8 cellular contexts compared by ENCODE assay signal in genomic region chr12:122886851-122887816, GRCh38. TPM values are rescaled to one million over a fixed set of nuclear protein-coding genes. Genes with fewer than 3 reads are reported as not detected.
DNase-seq lines count a peak whose midpoint lies in the region; ATAC-seq and TF ChIP-seq lines count a peak whose summit lies in the region.

No MANE protein-coding gene starts in this region.

- peak overlapping the region; percentile 53 for H3K4me3 ChIP-seq in MM.1S (ENCODE audit: low read length)

- H4K20me1 ChIP-seq in H9 (ENCODE audit: control insufficient read depth, insufficient read depth, insufficient read length) (no peaks in the 10 kb centered on the region), MM.1S (ENCODE audit: insufficient read depth, low read length) (no peaks in the 10 kb centered on the region; the same call in none of the 2 replicates)

- peaks cover 2% of the 10 kb centered on the region for H3K79me1 ChIP-seq in H9 (ENCODE audit: insufficient read depth, low read depth, low read length, poor library complexity, severe bottlenecking)

- H3T11ph ChIP-seq in H9 (ENCODE audit: low read length): no peak overlapping the region

- H3K9ac ChIP-seq in H9 (ENCODE audit: extremely low read depth, insufficient read length, low read length): no peak overlapping the region
- H3K9ac ChIP-seq in MM.1S (ENCODE audit: low read length): peak overlapping the region; percentile 100

- H4K5ac ChIP-seq in H9 (ENCODE audit: insufficient read length, low read depth, low read length): no peak overlapping the region

- no peak overlapping the region for H2BK15ac ChIP-seq in H9 (ENCODE audit: low read depth, low read length)

- H3K9me3 ChIP-seq in H9 (ENCODE audit: control insufficient read depth, low read depth, low read length) (no peaks in the 10 kb centered on the region), MM.1S (replicated peaks; ENCODE audit: insufficient read depth, low read length) (no peaks in the 10 kb centered on the region)

- no peak overlapping the region for H2BK5ac ChIP-seq in H9 (ENCODE audit: insufficient read length, low read length)

- H3K14ac ChIP-seq in H9 (ENCODE audit: insufficient read depth, low read length): no peak overlapping the region

- no CpG with 5 or more reads among the region's 10 CpGs for WGBS in H9 (ENCODE audit: extremely low coverage, insufficient read length, low lambda C conversion rate)

- H2AFZ ChIP-seq in H9 (ENCODE audit: low read length): no peak overlapping the region
- no peak overlapping the region for H2AFZ ChIP-seq in MM.1S (ENCODE audit: low read length)

- no peak overlapping the region for H4K91ac ChIP-seq in H9 (ENCODE audit: insufficient read length, low read depth, low read length)

- no peaks in the 10 kb centered on the region for H3K9me3 Mint-ChIP-seq in H9
- no peaks in the 10 kb centered on the region for H3K9me3 Mint-ChIP-seq in activated T-helper 2 cell treated with anti-CD3 and anti-CD28 coated beads, Interferon-gamma antibody, Interleukin-2, Interleukin-4, amounts not matched to agents 10 μg/mL and 5 μg/mL and 100 μg/mL, durations not matched to agents 14 hours and 24 hours and 36 hours

- H3K4me1 ChIP-seq in H9 (ENCODE audit: insufficient read depth, low read length) (peaks cover 7% of the 10 kb centered on the region), MM.1S (ENCODE audit: low read length) (peaks cover 58% of the 10 kb centered on the region)

- H2BK20ac ChIP-seq in H9 (ENCODE audit: low read depth, low read length, poor library complexity, severe bottlenecking): no peak overlapping the region

- no peak overlapping the region for H3K56ac ChIP-seq in H9 (ENCODE audit: insufficient read length, low read depth, low read length)

- no peak overlapping the region for H2BK12ac ChIP-seq in H9 (ENCODE audit: insufficient read length, low read depth, low read length)

- H3K4me2 ChIP-seq in H9 (ENCODE audit: insufficient read depth, insufficient read length, low read length) (no peak overlapping the region), MM.1S (ENCODE audit: low read depth, low read length) (peak overlapping the region; percentile 80)

- peaks cover 43 to 56% of the 10 kb centered on the region in 2 experiments for H3K4me1 Mint-ChIP-seq in H9
- peaks cover 50% of the 10 kb centered on the region for H3K4me1 Mint-ChIP-seq in activated T-helper 2 cell treated with anti-CD3 and anti-CD28 coated beads, Interferon-gamma antibody, Interleukin-2, Interleukin-4, amounts not matched to agents 10 μg/mL and 5 μg/mL and 100 μg/mL, durations not matched to agents 14 hours and 24 hours and 36 hours (ENCODE audit: low read depth)

- H3F3A ChIP-seq in MM.1S (ENCODE audit: insufficient read depth, low read length): peaks cover 48% of the 10 kb centered on the region

- H3K27ac ChIP-seq in H9 (ENCODE audit: insufficient read length, low read depth, low read length) (no peak overlapping the region), MM.1S (ENCODE audit: low read length) (peak overlapping the region; percentile 98), substantia nigra (ENCODE audit: low read depth, low read length, poor library complexity, severe bottlenecking) (peak overlapping the region; percentile 28)

- no peaks in the 10 kb centered on the region; the same call in 1 of the 2 replicates for H3K36me3 ChIP-seq in MM.1S (replicated peaks; ENCODE audit: insufficient read depth, low read length)

- no peaks in the 10 kb centered on the region for H3K23me2 ChIP-seq in H9 (ENCODE audit: insufficient read length, low read depth, low read length, poor library complexity, severe bottlenecking)

- H2BK120ac ChIP-seq in H9 (ENCODE audit: low read depth, low read length, poor library complexity, severe bottlenecking): no peak overlapping the region

- H3K79me2 ChIP-seq in H9 (ENCODE audit: insufficient read depth, low read length): no peaks in the 10 kb centered on the region
- H3K79me2 ChIP-seq in MM.1S (ENCODE audit: low read length): peaks cover 94% of the 10 kb centered on the region

- TF ChIP-seq CTCF in H9 (conservative IDR thresholded peaks at IDR 0.05) (no peak), MM.1S (IDR thresholded peaks at IDR 0.05; ENCODE audit: low read length) (no peak)

- intact Hi-C loops in activated T-helper 2 cell treated with anti-CD3 and anti-CD28 coated beads, Interferon-gamma antibody, Interleukin-2, Interleukin-4, amounts not matched to agents 10 μg/mL and 5 μg/mL and 100 μg/mL, durations not matched to agents 14 hours and 24 hours and 36 hours (cut with micrococcal nuclease): loop anchor here (1.0 kb wide), 1 partner anchor 11 kb away; no protein-coding TSS in a partner anchor

- no peaks in the 10 kb centered on the region for H3K9me2 ChIP-seq in MM.1S (replicated peaks; ENCODE audit: insufficient read depth, low read length)

- no peak overlapping the region for H4K8ac ChIP-seq in H9 (replicated peaks; ENCODE audit: insufficient read length, low read depth, low read length)

- H3K27me3 ChIP-seq in H9 (ENCODE audit: insufficient read depth, low read length) (no peaks in the 10 kb centered on the region; the same call in 1 of the 2 replicates), MM.1S (replicated peaks; ENCODE audit: insufficient read depth, low read length) (no peaks in the 10 kb centered on the region)

- peak; percentile 82 for ATAC-seq in GM18502 (IDR thresholded peaks at IDR 0.05; ENCODE audit: poor library complexity, unreplicated experiment)

- no peak overlapping the region for H3K4ac ChIP-seq in H9 (ENCODE audit: low read depth, low read length)

- peak overlapping the region; percentile 1 for H3K18ac ChIP-seq in H9 (ENCODE audit: insufficient read length, low read depth, low read length)

- H3K27ac Mint-ChIP-seq in H9: no peak overlapping the region; a peak in 1 of 7 replicates
- peak overlapping the region; percentile 29 for H3K27ac Mint-ChIP-seq in activated T-helper 2 cell treated with anti-CD3 and anti-CD28 coated beads, Interferon-gamma antibody, Interleukin-2, Interleukin-4, amounts not matched to agents 10 μg/mL and 5 μg/mL and 100 μg/mL, durations not matched to agents 14 hours and 24 hours and 36 hours

- H3K23ac ChIP-seq in H9 (ENCODE audit: insufficient read length, low read depth, low read length): no peak overlapping the region

- no peak overlapping the region for H3K4me3 Mint-ChIP-seq in H9
- peak overlapping the region; percentile 5 for H3K4me3 Mint-ChIP-seq in activated T-helper 2 cell treated with anti-CD3 and anti-CD28 coated beads, Interferon-gamma antibody, Interleukin-2, Interleukin-4, amounts not matched to agents 10 μg/mL and 5 μg/mL and 100 μg/mL, durations not matched to agents 14 hours and 24 hours and 36 hours (ENCODE audit: low read depth)

- no peaks in the 10 kb centered on the region for H3K36me3 Mint-ChIP-seq in H9 (ENCODE audit: insufficient read depth in 1 of 3, low read depth in 3 of 3)
- peaks cover 10% of the 10 kb centered on the region for H3K36me3 Mint-ChIP-seq in activated T-helper 2 cell treated with anti-CD3 and anti-CD28 coated beads, Interferon-gamma antibody, Interleukin-2, Interleukin-4, amounts not matched to agents 10 μg/mL and 5 μg/mL and 100 μg/mL, durations not matched to agents 14 hours and 24 hours and 36 hours (ENCODE audit: low read depth)

- H3K27me3 Mint-ChIP-seq in H9 (ENCODE audit: low read depth): peaks cover 87% of the 10 kb centered on the region
- peaks cover 30% of the 10 kb centered on the region for H3K27me3 Mint-ChIP-seq in activated T-helper 2 cell treated with anti-CD3 and anti-CD28 coated beads, Interferon-gamma antibody, Interleukin-2, Interleukin-4, amounts not matched to agents 10 μg/mL and 5 μg/mL and 100 μg/mL, durations not matched to agents 14 hours and 24 hours and 36 hours (ENCODE audit: low read depth)

- DNase-seq in H9 (no peak), MM.1S (peak; percentile 86), kidney glomerular epithelial cell (lab: John Stamatoyannopoulos, UW) (peak; percentile 86), substantia nigra (lab: John Stamatoyannopoulos, UW) (no peak), NCI-H1436 (lab: John Stamatoyannopoulos, UW) (no peak), NCI-H1092 (lab: John Stamatoyannopoulos, UW) (no peak)
- DNase-seq in activated T-helper 2 cell treated with anti-CD3 and anti-CD28 coated beads, Interferon-gamma antibody, Interleukin-2, Interleukin-4, amounts not matched to agents 10 μg/mL and 5 μg/mL and 100 μg/mL, durations not matched to agents 14 hours and 24 hours and 36 hours (ENCODE audit: low spot score): no peak

- H2AK5ac ChIP-seq in H9 (ENCODE audit: insufficient read length, low read length): no peak overlapping the region

RNA-seq across cellular contexts. Expression of gene VPS37B, which starts 8.8 kb away (rescaled TPM):
- 12.3 and 12.9 TPM in 2 replicates for total RNA-seq in H9 (2021)
- 11.5 and 11.7 TPM in 2 replicates for total RNA-seq in activated T-helper 2 cell treated with anti-CD3 and anti-CD28 coated beads, Interferon-gamma antibody, Interleukin-2, Interleukin-4, amounts not matched to agents 10 μg/mL and 5 μg/mL and 100 μg/mL, durations not matched to agents 14 hours and 24 hours and 36 hours

RNA-seq across cellular contexts. Expression of gene HIP1R, which starts 51.9 kb away (rescaled TPM):
- total RNA-seq in H9 (2021): 17.4 and 20.0 TPM in 2 replicates
- 28.8 and 29.0 TPM in 2 replicates for total RNA-seq in activated T-helper 2 cell treated with anti-CD3 and anti-CD28 coated beads, Interferon-gamma antibody, Interleukin-2, Interleukin-4, amounts not matched to agents 10 μg/mL and 5 μg/mL and 100 μg/mL, durations not matched to agents 14 hours and 24 hours and 36 hours

Comparison
In these comparisons a context has a peak if more than half of its experiments do, and no peak if none do; other contexts are left out.
1. DNase-seq: peak in MM.1S (single experiment) and kidney glomerular epithelial cell (single experiment); none in H9 (single experiment), activated T-helper 2 cell treated with anti-CD3 and anti-CD28 coated beads, Interferon-gamma antibody, Interleukin-2, Interleukin-4, amounts not matched to agents 10 μg/mL and 5 μg/mL and 100 μg/mL, durations not matched to agents 14 hours and 24 hours and 36 hours (single experiment), substantia nigra (0 of 49), NCI-H1436 (single experiment) and NCI-H1092 (single experiment).